ENCODE assay signal across 10 cellular contexts in the genomic region with DNA sequence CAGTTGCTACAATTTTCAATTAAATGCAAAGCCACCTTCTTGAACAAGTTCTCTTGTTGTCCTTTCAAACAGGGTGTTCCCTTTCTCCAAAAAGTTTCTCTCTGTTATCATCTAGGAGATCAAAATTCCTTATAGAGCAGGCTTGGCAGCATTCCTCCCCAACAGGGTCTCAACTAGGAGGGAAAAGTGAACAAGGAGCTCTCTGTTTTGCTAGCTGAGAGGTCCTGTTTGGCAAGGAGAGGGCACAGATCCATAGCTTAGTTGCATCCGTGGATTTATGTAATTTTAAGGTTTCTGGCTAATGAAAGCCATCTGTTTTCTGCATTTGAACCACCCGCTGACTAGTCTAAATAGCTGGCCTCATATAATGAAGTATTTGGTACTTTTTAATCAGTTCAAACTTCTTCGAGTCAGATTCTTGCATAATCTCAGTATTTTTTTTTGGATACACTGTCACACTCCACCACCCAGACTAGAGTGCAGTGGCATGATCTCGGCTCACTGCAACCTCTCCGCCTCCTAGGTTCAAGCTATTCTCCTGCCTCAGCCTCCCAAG. TPM values are rescaled to one million over a fixed set of nuclear protein-coding genes. Genes with fewer than 3 reads are reported as not detected.
DNase-seq lines count a peak whose midpoint lies in the region; ATAC-seq, FAIRE-seq and TF ChIP-seq lines count a peak whose summit lies in the region.
"Had no signal": no experiment of that assay in that cellular context is flagged by ENCODE, and none has a peak within 500 bp of the region (broad histone marks: within the 10 kb centered on the region; RNA-seq: fewer than 3 reads in every experiment).

No MANE protein-coding gene starts in this region.

- H3K27ac Mint-ChIP-seq in progenitor cell of endocrine pancreas: peak overlapping the region; percentile 97
- no peak overlapping the region for H3K27ac Mint-ChIP-seq in CD4-positive, alpha-beta T cell

- no peak overlapping the region for H3K4me3 ChIP-seq in fibroblast of lung (replicated peaks in 1 of 4; ENCODE audit: control extremely low read depth in 1 of 4, insufficient read depth in 1 of 4, low read depth in 3 of 4, low read length in 4 of 4)

- peaks cover 61% of the 10 kb centered on the region for H3K4me1 Mint-ChIP-seq in progenitor cell of endocrine pancreas (ENCODE audit: low read depth)
- peaks cover 35% of the 10 kb centered on the region for H3K4me1 Mint-ChIP-seq in CD4-positive, alpha-beta T cell (ENCODE audit: low read depth)

- H4K20me1 ChIP-seq in fibroblast of lung (ENCODE audit: control insufficient read depth, extremely low read depth, insufficient read depth, low read length): no peaks in the 10 kb centered on the region

- no peaks in the 10 kb centered on the region for H3K27me3 ChIP-seq in fibroblast of lung (ENCODE audit: control insufficient read depth, insufficient read depth, low read length)
- H3K27me3 ChIP-seq in CD4-positive, alpha-beta T cell (ENCODE audit: control insufficient read depth, insufficient read depth, low read length): no peaks in the 10 kb centered on the region

- H3K9ac ChIP-seq in fibroblast of lung (ENCODE audit: insufficient read depth, low read length): no peak overlapping the region

- no peak for TF ChIP-seq CTCF in C4-2B (conservative IDR thresholded peaks at IDR 0.05)
- TF ChIP-seq CTCF in fibroblast of lung (conservative IDR thresholded peaks at IDR 0.05 in 1 of 2, IDR thresholded peaks at IDR 0.05 in 1 of 2; ENCODE audit: low read depth in 1 of 2, low read length in 2 of 2): no peak
- no peak for TF ChIP-seq CTCF in progenitor cell of endocrine pancreas (IDR thresholded peaks at IDR 0.05; ENCODE audit: unreplicated experiment)
- TF ChIP-seq CTCF in CD4-positive, alpha-beta T cell (IDR thresholded peaks at IDR 0.05): no peak

- H3K9me3 Mint-ChIP-seq in progenitor cell of endocrine pancreas (ENCODE audit: low read depth): no peaks in the 10 kb centered on the region
- no peaks in the 10 kb centered on the region for H3K9me3 Mint-ChIP-seq in CD4-positive, alpha-beta T cell

- peak overlapping the region; percentile 37 for H3K4me2 ChIP-seq in fibroblast of lung (ENCODE audit: extremely low read depth, insufficient read depth, low read length)

- no peaks in the 10 kb centered on the region for H3K4me1 ChIP-seq in fibroblast of lung (ENCODE audit: control insufficient read depth, extremely low read depth, insufficient read depth, low read length)

- peaks cover 33% of the 10 kb centered on the region for H3K79me2 ChIP-seq in fibroblast of lung (ENCODE audit: control insufficient read depth, insufficient read depth, low read length)

- DNase-seq in NCI-H69 (lab: John Stamatoyannopoulos, UW): peak; percentile 58
- peak; percentile 55 to 57 for DNase-seq in fibroblast of lung (ENCODE audit: low read depth in 2 of 2)
- no peak for DNase-seq in progenitor cell of endocrine pancreas (ENCODE audit: low spot score, unreplicated experiment)
- no peak for DNase-seq in CD4-positive, alpha-beta T cell
- no peak for DNase-seq in NOMO-1 (lab: John Stamatoyannopoulos, UW; ENCODE audit: unreplicated experiment in 2 of 2)
- no peak for DNase-seq in frontal cortex (ENCODE audit: low spot score in 2 of 2)
- DNase-seq in activated CD4-positive, alpha-beta T cell treated with anti-CD3 and anti-CD28 coated beads for 1 hour: no peak
- DNase-seq: cerebellar nuclear complex, GF-D8 had no signal

- no peaks in the 10 kb centered on the region for H3K36me3 ChIP-seq in fibroblast of lung (ENCODE audit: control insufficient read depth, insufficient read depth, low read length)

- intact Hi-C loops in CD4-positive, alpha-beta T cell (cut with DNase I, micrococcal nuclease): no loop called here

- peaks cover 15% of the 10 kb centered on the region for H3K36me3 Mint-ChIP-seq in progenitor cell of endocrine pancreas (ENCODE audit: insufficient read depth)
- H3K36me3 Mint-ChIP-seq in CD4-positive, alpha-beta T cell (ENCODE audit: low read depth): peaks cover 13% of the 10 kb centered on the region

- peak overlapping the region; percentile 40 for H3K4me3 Mint-ChIP-seq in progenitor cell of endocrine pancreas (ENCODE audit: low read depth)
- no peak overlapping the region for H3K4me3 Mint-ChIP-seq in CD4-positive, alpha-beta T cell

- FAIRE-seq in frontal cortex (lab: Jason Lieb, UNC): no peak

- H3K27me3 Mint-ChIP-seq in progenitor cell of endocrine pancreas: no peaks in the 10 kb centered on the region
- no peaks in the 10 kb centered on the region for H3K27me3 Mint-ChIP-seq in CD4-positive, alpha-beta T cell

- ATAC-seq in CD4-positive, alpha-beta T cell (ENCODE audit: poor library complexity): no peak

- CTCF ChIA-PET in CD4-positive, alpha-beta T cell (lab: Charles Lee): no interaction called here

- POLR2A ChIA-PET in CD4-positive, alpha-beta T cell (lab: Charles Lee): no interaction called here

- no peak overlapping the region for H2AFZ ChIP-seq in fibroblast of lung (ENCODE audit: low read length)

- H3K27ac ChIP-seq in C4-2B: peak overlapping the region; percentile 34; the same call in 1 of the 2 replicates
- peak overlapping the region; percentile 23 for H3K27ac ChIP-seq in fibroblast of lung (ENCODE audit: insufficient read depth, low read length)
- no peak overlapping the region for H3K27ac ChIP-seq in CD4-positive, alpha-beta T cell (ENCODE audit: low read depth, low read length)

- no peaks in the 10 kb centered on the region for H3K9me3 ChIP-seq in fibroblast of lung (ENCODE audit: control insufficient read depth, insufficient read depth, low read depth, low read length)
- no peaks in the 10 kb centered on the region for H3K9me3 ChIP-seq in CD4-positive, alpha-beta T cell (ENCODE audit: control insufficient read depth, low read length)

RNA-seq across cellular contexts. Expression of a gene that starts 54.0 kb away (rescaled TPM):
- total RNA-seq in fibroblast of lung (569 and 633 TPM in 2 replicates), progenitor cell of endocrine pancreas (611 and 631 TPM in 2 replicates), frontal cortex (549 TPM)
- 828 and 1,088 TPM in 2 replicates for polyA plus RNA-seq in fibroblast of lung
- polyA plus RNA-seq in fibroblast of lung (2012): 433 and 638 TPM in 2 replicates
- 281 and 375 TPM in 2 replicates for polyA minus RNA-seq in fibroblast of lung (ENCODE audit: low replicate concordance)
- 10 to 100 TPM; 43.6 to 44.4 TPM for total RNA-seq in CD4-positive, alpha-beta T cell

Comparison
In these comparisons a context has a peak if more than half of its experiments do, and no peak if none do; other contexts are left out.
1. DNase-seq: peak in NCI-H69 (single experiment) and fibroblast of lung (2 of 2); none in progenitor cell of endocrine pancreas (single experiment), CD4-positive, alpha-beta T cell (0 of 10), NOMO-1 (0 of 2), frontal cortex (0 of 2) and activated CD4-positive, alpha-beta T cell treated with anti-CD3 and anti-CD28 coated beads for 1 hour (single experiment).
2. RNA of a gene that starts 54.0 kb away (total RNA-seq): 569 to 633 TPM in fibroblast of lung, 611 to 631 TPM in progenitor cell of endocrine pancreas and 549 TPM in frontal cortex (single experiment); 43.6 to 44.4 TPM in CD4-positive, alpha-beta T cell; every median in the first group is over 10 times any median in the second.